Comparison of ENCODE assay signal across 8 cellular contexts in the genomic region with DNA sequence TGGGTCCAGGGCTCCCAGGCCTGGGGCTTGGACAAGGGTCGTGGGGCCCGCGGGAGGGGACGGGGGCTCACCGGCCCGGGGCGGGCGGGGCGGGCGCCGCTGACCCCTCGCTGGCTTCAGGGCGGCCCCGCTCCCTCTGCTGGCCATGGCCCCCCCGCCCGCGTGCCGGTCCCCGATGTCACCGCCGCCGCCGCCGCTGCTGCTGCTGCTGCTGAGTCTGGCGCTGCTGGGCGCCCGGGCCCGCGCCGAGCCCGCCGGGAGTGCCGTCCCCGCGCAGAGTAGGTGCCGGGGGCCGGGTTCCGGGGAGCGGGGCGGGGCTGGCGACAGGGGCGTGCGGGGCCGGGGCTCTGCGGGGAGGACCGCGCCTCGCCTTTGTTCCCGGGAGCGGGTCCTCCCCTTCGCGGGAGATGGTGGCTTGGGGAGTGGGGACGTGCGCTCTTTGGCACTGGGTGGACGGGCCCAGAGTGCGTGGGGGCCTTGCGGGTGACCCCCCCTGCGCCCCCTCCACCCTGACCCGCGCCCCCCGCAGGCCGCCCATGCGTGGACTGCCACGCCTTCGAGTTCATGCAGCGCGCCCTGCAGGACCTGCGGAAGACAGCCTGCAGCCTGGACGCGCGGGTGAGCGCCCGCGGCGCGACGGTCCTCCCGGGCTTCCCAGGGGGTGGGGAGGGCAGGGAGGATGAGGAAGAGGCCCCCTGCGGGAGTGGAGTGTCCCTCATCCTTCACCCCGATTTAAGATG. TPM values are rescaled to one million over a fixed set of nuclear protein-coding genes. Genes with fewer than 3 reads are reported as not detected.
A peak's percentile ranks its signal among the peaks of the same experiment; 100 is the strongest.
DNase-seq lines count a peak whose midpoint lies in the region; ATAC-seq and TF ChIP-seq lines count a peak whose summit lies in the region.

No MANE protein-coding gene starts in this region.

- H3K9me3 ChIP-seq in Panc1 (ENCODE audit: control insufficient read depth, insufficient read depth, low read depth, low read length) (no peaks in the 10 kb centered on the region), iPS-18c (ENCODE audit: control insufficient read depth, insufficient read depth, low read length) (peaks cover 2% of the 10 kb centered on the region)

- TF ChIP-seq CTCF in BJ (IDR thresholded peaks at IDR 0.05; ENCODE audit: insufficient read depth, low read depth, low read length): no peak
- no peak; the same call in 1 of the 2 replicates for TF ChIP-seq CTCF in Panc1 (IDR thresholded peaks at IDR 0.05)

- no TSS peak for BruUV-seq in Panc1 (replicated peaks; lab: Mats Ljungman, UMichigan)

- CTCF ChIA-PET in BJ (lab: Yijun Ruan, JAX) (no interaction called here), Panc1 (lab: Charles Lee) (no interaction called here)

- H3K36me3 ChIP-seq in BJ (ENCODE audit: control insufficient read depth, insufficient read depth, low read length) (no peaks in the 10 kb centered on the region; the same call in 1 of the 2 replicates), Panc1 (ENCODE audit: control insufficient read depth, insufficient read depth, low read length) (no peaks in the 10 kb centered on the region)

- H3K27me3 ChIP-seq in BJ (ENCODE audit: control insufficient read depth, insufficient read depth, low read length): peaks cover 7% of the 10 kb centered on the region
- no peaks in the 10 kb centered on the region for H3K27me3 ChIP-seq in Panc1 (ENCODE audit: control insufficient read depth, insufficient read depth, low read length)

- in situ Hi-C loops in Panc1 (cut with HindIII; ENCODE audit: low pct_unique_long_range_greater_than_20kb, low sequenced_read_pairs): no loop called here

- H3K4me3 ChIP-seq in BJ (ENCODE audit: low read depth, low read length) (peak overlapping the region; percentile 72), Panc1 (ENCODE audit: low read depth in 2 of 2, low read length in 2 of 2) (peak overlapping the region; percentile 67), iPS-18c (ENCODE audit: insufficient read depth, low read depth, low read length) (peak overlapping the region; percentile 63)

- no peak for DNase-seq in BJ (ENCODE audit: low read depth)
- DNase-seq in Panc1 (ENCODE audit: low read depth, low spot score): no peak
- peak; percentile 51 for DNase-seq in astrocyte of the hippocampus (ENCODE audit: low read depth, low spot score)
- DNase-seq in stimulated activated CD4-positive, alpha-beta T cell treated with anti-CD3 and anti-CD28 coated beads, Interleukin-2, amount 100 ng/mL, for 48 hours: peak; percentile 25 to 28
- no peak for DNase-seq in NCI-H2171 treated with DMSO at 0.1 percent for 48 hours (lab: John Stamatoyannopoulos, UW)
- no peak for DNase-seq in superior temporal gyrus (ENCODE audit: extremely low spot score)

- intact Hi-C loops in Panc1 (cut with micrococcal nuclease; ENCODE audit: unreplicated experiment): no loop called here

- H3K27ac ChIP-seq in Panc1 (ENCODE audit: low read length): no peak overlapping the region

- no peaks in the 10 kb centered on the region; the same call in 1 of the 2 replicates for H3K4me1 ChIP-seq in Panc1 (ENCODE audit: control insufficient read depth, insufficient read depth, low read length)

- ATAC-seq in GM21576 (IDR thresholded peaks at IDR 0.05; ENCODE audit: unreplicated experiment): peak; percentile 16
- peak; percentile 62 for ATAC-seq in Panc1

- POLR2A ChIA-PET in BJ (lab: Charles Lee) (no interaction called here), Panc1 (lab: Charles Lee) (no interaction called here)

RNA-seq across cellular contexts. Expression of a gene that starts 16.8 kb away (rescaled TPM):
- polyA plus RNA-seq in BJ (2011; rRNA removed): 0.02 and 0.04 TPM in 2 replicates
- polyA minus RNA-seq in BJ (2011; rRNA and poly(A)+ RNA removed): 0.05 TPM in 2 replicates
- 16.6 TPM for total RNA-seq in Panc1 (2021; ENCODE audit: unreplicated experiment)
- 25.9 TPM for polyA plus RNA-seq in Panc1 (2012; ENCODE audit: insufficient read length)

RNA-seq across cellular contexts. Expression of a gene that starts 33.6 kb away (rescaled TPM):
- 8.6 and 12.8 TPM in 2 replicates for polyA plus RNA-seq in BJ (2011; rRNA removed)
- 6.2 and 7.3 TPM in 2 replicates for polyA minus RNA-seq in BJ (2011; rRNA and poly(A)+ RNA removed)
- 27.0 TPM for total RNA-seq in Panc1 (2021; ENCODE audit: unreplicated experiment)
- 40.7 TPM for polyA plus RNA-seq in Panc1 (2012; ENCODE audit: insufficient read length)

Comparison
In these comparisons a context has a peak if more than half of its experiments do, and no peak if none do; other contexts are left out.
1. DNase-seq: peak in astrocyte of the hippocampus (single experiment) and stimulated activated CD4-positive, alpha-beta T cell treated with anti-CD3 and anti-CD28 coated beads, Interleukin-2, amount 100 ng/mL, for 48 hours (2 of 2); none in BJ (single experiment), Panc1 (single experiment), NCI-H2171 treated with DMSO at 0.1 percent for 48 hours (single experiment) and superior temporal gyrus (single experiment).
2. Peak in every context shown above with its lines, with median percentiles within 50 percentile points of each other: H3K4me3 ChIP-seq.